10 cellular contexts compared by ENCODE assay signal in the genomic region with DNA sequence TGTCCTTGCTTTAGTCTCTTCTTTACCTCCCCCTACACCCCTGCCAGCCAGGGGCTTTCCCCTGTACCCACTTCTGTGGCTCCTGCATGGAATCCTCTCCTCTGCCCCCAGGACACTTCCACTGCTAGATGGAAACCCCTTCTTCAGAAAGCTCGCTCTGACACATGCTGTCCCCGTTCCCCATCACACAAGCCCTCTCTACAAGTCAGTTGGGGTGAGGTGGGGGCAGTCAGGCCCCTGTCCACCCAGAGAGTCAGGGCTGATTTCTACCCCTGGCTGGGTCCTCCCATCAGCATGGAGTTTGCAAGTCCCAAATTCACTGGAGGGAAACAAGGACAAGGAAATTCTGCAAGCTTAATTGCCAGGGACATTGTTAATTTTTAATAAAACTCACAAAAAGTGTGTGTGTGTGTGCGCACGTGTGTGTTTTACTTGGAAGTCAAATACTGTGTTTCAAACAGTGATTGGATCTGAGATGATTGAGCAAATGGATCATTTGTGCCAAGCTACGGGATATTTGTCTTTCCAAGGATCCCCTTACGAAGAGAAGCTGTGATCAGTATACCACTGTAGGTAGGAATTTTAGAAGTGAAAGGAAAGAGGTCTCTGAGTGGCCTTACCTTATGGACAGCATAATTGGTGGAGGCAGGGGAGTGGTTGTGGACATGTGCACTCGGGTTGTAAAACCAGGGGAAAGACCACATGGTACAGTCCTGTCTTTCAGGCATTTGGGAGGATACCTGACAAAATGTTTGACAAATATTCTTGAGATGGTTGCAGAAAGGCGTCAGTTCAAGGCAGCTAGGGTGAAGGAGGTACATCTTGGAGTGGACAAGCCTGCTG. TPM values are rescaled to one million over a fixed set of nuclear protein-coding genes. Genes with fewer than 3 reads are reported as not detected.
DNase-seq lines count a peak whose midpoint lies in the region; ATAC-seq and TF ChIP-seq lines count a peak whose summit lies in the region.
"Had no signal": no experiment of that assay in that cellular context is flagged by ENCODE, and none has a peak within 500 bp of the region (broad histone marks: within the 10 kb centered on the region; RNA-seq: fewer than 3 reads in every experiment).

No MANE protein-coding gene starts in this region.

- peak overlapping the region; percentile 100; the same call in 1 of the 2 replicates for H2BK120ac ChIP-seq in IMR-90 (ENCODE audit: low read depth, low read length)

- H2BK15ac ChIP-seq in IMR-90 (ENCODE audit: low read depth, low read length): peak overlapping the region; percentile 100; the same call in 2 of the 3 replicates

- DNase-seq in IMR-90 (no peak), MCF 10A (ENCODE audit: unreplicated experiment) (no peak), left kidney (ENCODE audit: low read depth, low spot score) (peak; percentile 49), spleen (peak; percentile 20)

- TF ChIP-seq CTCF in IMR-90 (conservative IDR thresholded peaks at IDR 0.05; ENCODE audit: low read depth, low read length) (no peak), MCF 10A (IDR thresholded peaks at IDR 0.05; ENCODE audit: unreplicated experiment) (no peak), spleen (IDR thresholded peaks at IDR 0.05 in 8 of 11, conservative IDR thresholded peaks at IDR 0.05 in 3 of 11) (no peak)

- H3K36me3 ChIP-seq in IMR-90 (ENCODE audit: control insufficient read depth, insufficient read depth, low read length) (peaks cover 16% of the 10 kb centered on the region), spleen (peaks cover 0 to 10% (median 5%) of the 10 kb centered on the region in 6 donors)

- dilution Hi-C loops in IMR-90 (cut with HindIII; ENCODE audit: low sequenced_read_pairs, unreplicated experiment): no loop called here

- WGBS in IMR-90 (ENCODE audit: extremely low coverage in 2 of 2, insufficient read length in 1 of 2), 2 experiments: 80% methylated on average over 1 of the region's 8 CpGs; no CpG with 5 or more reads in 1 of the 2 experiments
- 84 to 94% (median 89%) methylated on average over 8 of the region's 8 CpGs for WGBS in spleen, 5 donors

- peak overlapping the region; percentile 45 for H2AFZ ChIP-seq in IMR-90 (replicated peaks; ENCODE audit: low read length, poor library complexity)

- H4K5ac ChIP-seq in IMR-90 (ENCODE audit: low read depth, low read length): no peak overlapping the region

- in situ Hi-C loops in IMR-90 (cut with MboI; ENCODE audit: low sequenced_read_pairs): no loop called here

- POLR2A ChIA-PET in IMR-90 (lab: Charles Lee; ENCODE audit: unreplicated experiment) (interaction anchor here (1.0 kb wide), 1 partner anchor 100 kb away, joined by 3 read pairs; no protein-coding TSS in a partner anchor), MCF 10A (lab: Yijun Ruan, JAX) (interaction anchor here (0.6 to 5.8 kb wide), 17 partner anchors 12 to 116 kb away, joined by 3 to 114 read pairs (median 22); a partner anchor contains a TSS)

- no peak for TF ChIP-seq RAD21 in IMR-90 (IDR thresholded peaks at IDR 0.05; ENCODE audit: low read length)

- H3K27ac ChIP-seq in IMR-90 (ENCODE audit: insufficient read depth, low read length) (no peak overlapping the region), spleen (peak overlapping the region in 5 of 8 donors; percentile 89 to 94 (median 92))

- H2BK5ac ChIP-seq in IMR-90 (ENCODE audit: low read depth, low read length, poor library complexity, severe bottlenecking): no peak overlapping the region

- peak overlapping the region; percentile 98 for H2BK20ac ChIP-seq in IMR-90 (ENCODE audit: low read depth, low read length)

- H3K4me3 Mint-ChIP-seq in MCF 10A (ENCODE audit: unreplicated experiment): peak overlapping the region; percentile 93

- H4K91ac ChIP-seq in IMR-90 (ENCODE audit: insufficient read depth, low read depth, low read length): peak overlapping the region; percentile 99

- H3K27me3 Mint-ChIP-seq in MCF 10A (ENCODE audit: insufficient read depth, unreplicated experiment): no peaks in the 10 kb centered on the region

- peak overlapping the region; percentile 20 for H2AK9ac ChIP-seq in IMR-90 (replicated peaks; ENCODE audit: low read depth, low read length, poor library complexity)

- intact Hi-C loops in IMR-90 (cut with micrococcal nuclease) (no loop called here), MCF 10A (cut with micrococcal nuclease) (loop anchor here (2.0 kb wide), 1 partner anchor 73 kb away; no protein-coding TSS in a partner anchor), spleen (cut with DNase I; ENCODE audit: low total_unique reads) (loop anchor here (5.0 kb wide), 1 partner anchor 68 kb away; no protein-coding TSS in a partner anchor)

- H3K4me3 ChIP-seq in IMR-90 (ENCODE audit: insufficient read depth, low read depth, low read length): no peak overlapping the region
- H3K4me3 ChIP-seq in spleen: peak overlapping the region in 1 of 8 donors; percentile 74

- H3K18ac ChIP-seq in IMR-90 (ENCODE audit: low read depth, low read length): no peak overlapping the region

- H3K9me3 ChIP-seq in IMR-90 (ENCODE audit: control insufficient read depth, insufficient read depth, low read length): 0 out of 2 replicates have a peak, but pooled peaks cover 3% of the 10 kb centered on the region
- no peaks in the 10 kb centered on the region for H3K9me3 ChIP-seq in spleen
- H3K9me3 ChIP-seq: adrenal gland had no signal

- peaks cover 31% of the 10 kb centered on the region for H4K20me1 ChIP-seq in IMR-90 (ENCODE audit: insufficient read depth, low read length)

- peaks cover 15% of the 10 kb centered on the region for H3K4me1 ChIP-seq in IMR-90 (ENCODE audit: control insufficient read depth, insufficient read depth, low read length)
- H3K4me1 ChIP-seq in spleen: peaks cover 5 to 59% (median 39%) of the 10 kb centered on the region in 6 donors

- peak overlapping the region; percentile 99; the same call in 1 of the 2 replicates for H3K14ac ChIP-seq in IMR-90 (replicated peaks; ENCODE audit: low read depth, low read length)

- TF ChIP-seq POLR2A in IMR-90 (IDR thresholded peaks at IDR 0.05; ENCODE audit: low read depth, low read length) (no peak), spleen (IDR thresholded peaks at IDR 0.05) (no peak)

- peaks cover 3% of the 10 kb centered on the region; the same call in 1 of the 2 replicates for H3K9me1 ChIP-seq in IMR-90 (ENCODE audit: insufficient read depth, low read length)

- peak overlapping the region; percentile 88 for H3K27ac Mint-ChIP-seq in MCF 10A (ENCODE audit: low read depth, unreplicated experiment)

- H3K9ac ChIP-seq in IMR-90 (ENCODE audit: low read depth, low read length): no peak overlapping the region

- no TSS peak for BruUV-seq in IMR-90 (replicated peaks; lab: Mats Ljungman, UMichigan)
- BruUV-seq in MCF 10A (replicated peaks; lab: Mats Ljungman, UMichigan): no TSS peak

- peaks cover 41% of the 10 kb centered on the region for H3K4me1 Mint-ChIP-seq in MCF 10A (ENCODE audit: insufficient read depth, unreplicated experiment)

- ATAC-seq in IMR-90 (ENCODE audit: low read depth) (no peak), GM21423 (IDR thresholded peaks at IDR 0.05; ENCODE audit: unreplicated experiment) (no peak), HG03439 (IDR thresholded peaks at IDR 0.05; ENCODE audit: unreplicated experiment) (no peak), GM21360 (IDR thresholded peaks at IDR 0.05; ENCODE audit: unreplicated experiment) (no peak), GM19023 (IDR thresholded peaks at IDR 0.05; ENCODE audit: unreplicated experiment) (no peak)

- peak overlapping the region; percentile 100 for H3K4ac ChIP-seq in IMR-90 (ENCODE audit: low read depth, low read length)

- peak overlapping the region; percentile 66 for H2AK5ac ChIP-seq in IMR-90 (ENCODE audit: low read depth, low read length)

- H3K23ac ChIP-seq in IMR-90 (ENCODE audit: low read depth, low read length): peak overlapping the region; percentile 100

- H3K56ac ChIP-seq in IMR-90 (ENCODE audit: extremely low read depth, insufficient read depth, low read length): no peak overlapping the region

- CTCF ChIA-PET in IMR-90 (lab: Yijun Ruan, JAX): interaction anchor here (0.8 kb wide), 1 partner anchor 98 kb away, joined by 4 read pairs; no protein-coding TSS in a partner anchor
- CTCF ChIA-PET in MCF 10A (lab: Yijun Ruan, JAX): interaction anchor here (0.8 to 30.1 kb wide), 9 partner anchors 10 to 163 kb away, joined by 3 to 449 read pairs (median 5); a partner anchor contains a TSS

- H3K36me3 Mint-ChIP-seq in MCF 10A (ENCODE audit: insufficient read depth, unreplicated experiment): peaks cover 35% of the 10 kb centered on the region

- H3K9me3 Mint-ChIP-seq in MCF 10A (ENCODE audit: unreplicated experiment): no peaks in the 10 kb centered on the region

- peak overlapping the region in 1 of 2 experiments; percentile 97; a peak in 1 of 4 replicates for H4K8ac ChIP-seq in IMR-90 (ENCODE audit: low read depth in 2 of 2, low read length in 2 of 2)

- H3K27me3 ChIP-seq in IMR-90 (ENCODE audit: control insufficient read depth, insufficient read depth, low read length) (no peaks in the 10 kb centered on the region), spleen (replicated peaks in 1 of 7) (peaks cover 0 to 55% (median 18%) of the 10 kb centered on the region in 7 donors)
- H3K27me3 ChIP-seq: adrenal gland had no signal

- H3K79me1 ChIP-seq in IMR-90 (ENCODE audit: low read depth in 1 of 2, low read length in 2 of 2): peaks cover 6 to 15% of the 10 kb centered on the region in 2 experiments; a peak in 3 of 4 replicates

- H3K4me2 ChIP-seq in IMR-90 (ENCODE audit: low read depth, low read length): no peak overlapping the region

TF ChIP-seq in IMR-90, 13 proteins besides CTCF, POLR2A, EP300 and RAD21 (continues in another document):
- TF ChIP-seq BHLHE40 (IDR thresholded peaks at IDR 0.05; ENCODE audit: low read depth, low read length): no peak
- TF ChIP-seq, protein P1, sequence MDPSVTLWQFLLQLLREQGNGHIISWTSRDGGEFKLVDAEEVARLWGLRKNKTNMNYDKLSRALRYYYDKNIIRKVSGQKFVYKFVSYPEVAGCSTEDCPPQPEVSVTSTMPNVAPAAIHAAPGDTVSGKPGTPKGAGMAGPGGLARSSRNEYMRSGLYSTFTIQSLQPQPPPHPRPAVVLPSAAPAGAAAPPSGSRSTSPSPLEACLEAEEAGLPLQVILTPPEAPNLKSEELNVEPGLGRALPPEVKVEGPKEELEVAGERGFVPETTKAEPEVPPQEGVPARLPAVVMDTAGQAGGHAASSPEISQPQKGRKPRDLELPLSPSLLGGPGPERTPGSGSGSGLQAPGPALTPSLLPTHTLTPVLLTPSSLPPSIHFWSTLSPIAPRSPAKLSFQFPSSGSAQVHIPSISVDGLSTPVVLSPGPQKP (IDR thresholded peaks at IDR 0.05; ENCODE audit: borderline replicate concordance, low read depth, low read length): no peak
- TF ChIP-seq MAZ (IDR thresholded peaks at IDR 0.05; ENCODE audit: borderline replicate concordance, low read depth, low read length): no peak
- no peak for TF ChIP-seq NFE2L2 (IDR thresholded peaks at IDR 0.05; ENCODE audit: low read depth, low read length)
- no peak for TF ChIP-seq CEBPB (IDR thresholded peaks at IDR 0.05; ENCODE audit: low read depth, low read length)

RNA-seq across cellular contexts. Expression of a gene that starts 1.5 kb away (rescaled TPM):
- total RNA-seq in IMR-90 (2012; rRNA removed) (162 and 172 TPM in 2 replicates), MCF 10A (2022) (92.6 and 137 TPM in 2 replicates), spleen (10 to 100 TPM; 27.5 to 83.4 (median 53.1) TPM)
- polyA plus RNA-seq in IMR-90 (2012; rRNA removed) (176 and 230 TPM in 2 replicates), spleen (10 to 100 TPM in 1 of 3 donors, 1 to 10 TPM in 2; 3.8 to 15.7 (median 6.0) TPM)
- 168 and 220 TPM in 2 replicates for polyA plus RNA-seq in IMR-90 (2012; cell fraction: cytosol; rRNA removed)
- polyA plus RNA-seq in IMR-90 (2012; cell fraction: nucleus; rRNA removed; ENCODE audit: low replicate concordance): 530 and 567 TPM in 2 replicates
- total RNA-seq: T-helper 2 cell treated with Interferon-gamma antibody and Interleukin-4, amounts not matched to agents 100 ng/mL and 5 ng/mL, for 36 hours had no signal

Comparison
In these comparisons a context has a peak if more than half of its experiments do, and no peak if none do; other contexts are left out.
1. DNase-seq: peak in left kidney (single experiment) and spleen (single experiment); none in IMR-90 (single experiment) and MCF 10A (single experiment).